Comparison of ENCODE assay signal across 11 cellular contexts in genomic region chrX:14529288-14529989, GRCh38. TPM values are rescaled to one million over a fixed set of nuclear protein-coding genes. Genes with fewer than 3 reads are reported as not detected.
DNase-seq lines count a peak whose midpoint lies in the region; ATAC-seq and TF ChIP-seq lines count a peak whose summit lies in the region.
"Had no signal": no experiment of that assay in that cellular context is flagged by ENCODE, and none has a peak within 500 bp of the region (broad histone marks: within the 10 kb centered on the region; RNA-seq: fewer than 3 reads in every experiment).

Gene GLRA2, plus strand, starts transcription at chrX:14529536. Its CDS starts 522 bp downstream, at chrX:14530058.

- intact Hi-C loops in activated CD4-positive, alpha-beta T cell treated with anti-CD3 and anti-CD28 coated beads for 36 hours (cut with DNase I, micrococcal nuclease): loop anchor here (2.0 kb wide), 2 partner anchors 435 to 613 kb away; no protein-coding TSS in a partner anchor

- H3K27me3 Mint-ChIP-seq in activated CD4-positive, alpha-beta T cell treated with anti-CD3 and anti-CD28 coated beads for 36 hours: peaks cover 4% of the 10 kb centered on the region
- H3K27me3 Mint-ChIP-seq in stimulated activated memory B cell treated with anti-CD40 and anti-IgM and Interleukin-4, amounts not matched to agents 10 μg/mL and 1 μg/mL and 100 μg/mL, for 72 hours: peaks cover 8% of the 10 kb centered on the region

- H3K27ac Mint-ChIP-seq in activated CD4-positive, alpha-beta T cell treated with anti-CD3 and anti-CD28 coated beads for 36 hours: no peak within 1 kb of the TSS
- H3K27ac Mint-ChIP-seq in stimulated activated memory B cell treated with anti-CD40 and anti-IgM and Interleukin-4, amounts not matched to agents 10 μg/mL and 1 μg/mL and 100 μg/mL, for 72 hours: no peak within 1 kb of the TSS

- no peak within 1 kb of the TSS for H3K4me3 Mint-ChIP-seq in activated CD4-positive, alpha-beta T cell treated with anti-CD3 and anti-CD28 coated beads for 36 hours
- H3K4me3 Mint-ChIP-seq in stimulated activated memory B cell treated with anti-CD40 and anti-IgM and Interleukin-4, amounts not matched to agents 10 μg/mL and 1 μg/mL and 100 μg/mL, for 72 hours: peak within 1 kb of the TSS; percentile 42

- TF ChIP-seq CTCF in RWPE1 (conservative IDR thresholded peaks at IDR 0.05; ENCODE audit: low read depth): no peak

- H3K36me3 Mint-ChIP-seq in activated CD4-positive, alpha-beta T cell treated with anti-CD3 and anti-CD28 coated beads for 36 hours (ENCODE audit: low read depth): no peaks in the 10 kb centered on the region
- no peaks in the 10 kb centered on the region for H3K36me3 Mint-ChIP-seq in stimulated activated memory B cell treated with anti-CD40 and anti-IgM and Interleukin-4, amounts not matched to agents 10 μg/mL and 1 μg/mL and 100 μg/mL, for 72 hours
- H3K36me3 Mint-ChIP-seq: CD14-positive monocyte had no signal

- POLR2A ChIA-PET in activated CD4-positive, alpha-beta T cell treated with anti-CD3 and anti-CD28 coated beads for 36 hours (lab: Charles Lee): no interaction called here
- POLR2A ChIA-PET in RWPE1 (lab: Yijun Ruan, JAX; ENCODE audit: low non-redundant PET): no interaction called here

- peak; percentile 10 for DNase-seq in activated CD4-positive, alpha-beta T cell treated with anti-CD3 and anti-CD28 coated beads for 36 hours
- DNase-seq in activated CD4-positive, alpha-beta T cell treated with anti-CD3 and anti-CD28 coated beads for 1 hour: no peak
- peak; percentile 18 for DNase-seq in RWPE1 (ENCODE audit: low spot score)
- DNase-seq in germinal center (ENCODE audit: low spot score): peak; percentile 1
- no peak for DNase-seq in SKM-1 (lab: John Stamatoyannopoulos, UW; ENCODE audit: unreplicated experiment)
- DNase-seq in NCI-H128 (lab: John Stamatoyannopoulos, UW; ENCODE audit: unreplicated experiment): no peak
- DNase-seq: activated effector memory CD4-positive, alpha-beta T cell treated with Interleukin-2 at 50 U/mL for 16 hours had no signal

- CTCF ChIA-PET in activated CD4-positive, alpha-beta T cell treated with anti-CD3 and anti-CD28 coated beads for 36 hours (lab: Charles Lee): interaction anchor here (0.6 to 0.7 kb wide), 2 partner anchors 32 to 174 kb away, joined by 3 to 6 read pairs; no protein-coding TSS in a partner anchor
- CTCF ChIA-PET in RWPE1 (lab: Yijun Ruan, JAX): interaction anchor here (0.5 to 0.7 kb wide), 2 partner anchors 178 to 267 kb away, joined by 3 read pairs; no protein-coding TSS in a partner anchor

- no peaks in the 10 kb centered on the region for H3K9me3 Mint-ChIP-seq in activated CD4-positive, alpha-beta T cell treated with anti-CD3 and anti-CD28 coated beads for 36 hours (ENCODE audit: low read depth)
- H3K9me3 Mint-ChIP-seq in stimulated activated memory B cell treated with anti-CD40 and anti-IgM and Interleukin-4, amounts not matched to agents 10 μg/mL and 1 μg/mL and 100 μg/mL, for 72 hours: no peaks in the 10 kb centered on the region

- ATAC-seq in activated CD4-positive, alpha-beta T cell treated with anti-CD3 and anti-CD28 coated beads for 36 hours: no peak
- no peak for ATAC-seq in stimulated activated memory B cell treated with anti-CD40 and anti-IgM and Interleukin-4, amounts not matched to agents 10 μg/mL and 1 μg/mL and 100 μg/mL, for 72 hours
- no peak for ATAC-seq in GM21423 (IDR thresholded peaks at IDR 0.05; ENCODE audit: unreplicated experiment)

- H3K27ac ChIP-seq in RWPE1: no peak within 1 kb of the TSS
- H3K27ac ChIP-seq: HL-60 had no signal

- H3K4me1 Mint-ChIP-seq in activated CD4-positive, alpha-beta T cell treated with anti-CD3 and anti-CD28 coated beads for 36 hours: no peaks in the 10 kb centered on the region
- peaks cover 6% of the 10 kb centered on the region for H3K4me1 Mint-ChIP-seq in stimulated activated memory B cell treated with anti-CD40 and anti-IgM and Interleukin-4, amounts not matched to agents 10 μg/mL and 1 μg/mL and 100 μg/mL, for 72 hours

RNA-seq across cellular contexts. Expression of gene GLRA2, which starts in this region (rescaled TPM):
- not detected for total RNA-seq in activated CD4-positive, alpha-beta T cell treated with anti-CD3 and anti-CD28 coated beads for 36 hours

Comparison
In these comparisons a context has a peak if more than half of its experiments do, and no peak if none do; other contexts are left out.
1. Peak in DNase-seq in activated CD4-positive, alpha-beta T cell treated with anti-CD3 and anti-CD28 coated beads for 36 hours; RNA of the gene not detected or under 1 TPM.
2. DNase-seq: peak in RWPE1 (single experiment) and germinal center (single experiment); none in activated CD4-positive, alpha-beta T cell treated with anti-CD3 and anti-CD28 coated beads for 1 hour (single experiment), SKM-1 (single experiment) and NCI-H128 (single experiment).